Comparison of ENCODE assay signal across 10 cellular contexts in the genomic region with DNA sequence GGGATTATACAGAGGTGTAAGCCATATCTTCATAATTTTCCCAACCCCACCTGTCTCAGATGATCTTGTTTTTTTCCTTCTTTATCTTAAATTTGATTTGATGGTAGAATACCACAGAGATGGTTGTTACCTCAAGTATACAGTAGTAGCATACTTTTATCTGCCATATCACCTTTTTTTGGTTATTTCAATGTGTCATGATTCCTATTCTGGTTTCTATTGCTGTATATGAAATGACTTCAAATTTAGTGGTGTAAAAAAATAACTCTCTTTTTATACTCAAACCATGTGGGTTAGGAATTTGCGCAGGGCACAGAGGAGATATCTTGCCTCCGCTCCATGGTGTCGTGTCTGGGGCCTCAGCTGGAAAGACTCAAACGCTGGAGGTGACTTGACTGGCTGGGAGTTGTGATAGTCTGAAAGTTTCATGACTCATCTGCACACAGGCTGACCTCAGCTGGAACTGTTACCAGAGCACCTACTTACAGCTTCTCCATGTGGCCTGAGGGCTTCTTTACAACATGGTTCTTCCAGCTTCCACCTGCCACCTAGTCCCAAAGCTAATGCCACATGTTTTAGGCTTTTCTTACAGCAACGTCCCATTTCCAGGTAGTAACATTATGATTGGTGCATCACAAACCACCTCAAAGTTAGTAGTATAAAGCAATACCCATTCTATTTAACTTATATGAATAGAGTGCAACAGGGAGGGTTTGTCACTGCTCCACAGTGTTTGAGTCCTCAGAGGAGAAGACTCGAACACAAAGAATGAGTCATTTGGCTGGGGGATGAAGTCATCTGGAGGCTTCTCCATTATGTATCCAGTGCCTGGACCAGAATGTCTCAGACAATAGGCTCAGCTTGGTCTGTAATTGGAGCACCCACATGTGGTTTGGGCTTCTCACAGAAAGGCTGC.
A peak's percentile ranks its signal among the peaks of the same experiment; 100 is the strongest.
DNase-seq lines count a peak whose midpoint lies in the region; ATAC-seq, FAIRE-seq and TF ChIP-seq lines count a peak whose summit lies in the region.
"Had no signal": no experiment of that assay in that cellular context is flagged by ENCODE, and none has a peak within 500 bp of the region (broad histone marks: within the 10 kb centered on the region; RNA-seq: fewer than 3 reads in every experiment).

No MANE protein-coding gene starts in this region.

- DNase-seq in AG08396 (ENCODE audit: low spot score) (peak; percentile 62), GM20000 (ENCODE audit: low spot score) (peak; percentile 25), RPMI8226 (peak; percentile 51), fibroblast of the aortic adventitia (ENCODE audit: low read depth) (peak; percentile 88), T-helper 17 cell (no peak), globus pallidus (ENCODE audit: low spot score) (no peak), small intestine (no peak)
- DNase-seq: aorta, left cardiac atrium had no signal

- no peak for FAIRE-seq in small intestine (lab: Jason Lieb, UNC)

- H3K9me3 ChIP-seq in T-helper 17 cell (ENCODE audit: control insufficient read depth, low read length, poor library complexity, severe bottlenecking) (no peaks in the 10 kb centered on the region), small intestine (ENCODE audit: control insufficient read depth, low read depth) (no peaks in the 10 kb centered on the region)

- TF ChIP-seq CTCF in GM20000 (IDR thresholded peaks at IDR 0.05; ENCODE audit: extremely low read depth, missing control alignments) (no peak), fibroblast of the aortic adventitia (IDR thresholded peaks at IDR 0.05; ENCODE audit: insufficient read depth, low read length) (no peak)

- H3K27ac Mint-ChIP-seq in T-helper 17 cell: no peak overlapping the region

- ATAC-seq in GM18867 (IDR thresholded peaks at IDR 0.05; ENCODE audit: unreplicated experiment): no peak
- ATAC-seq in T-helper 17 cell: no peak

- no peak overlapping the region for H3K27ac ChIP-seq in small intestine (ENCODE audit: low read depth in 1 of 2, low read length in 1 of 2)

- peaks cover 10% of the 10 kb centered on the region for H3K27me3 Mint-ChIP-seq in T-helper 17 cell

- H3K4me3 Mint-ChIP-seq in T-helper 17 cell: no peak overlapping the region

- no peaks in the 10 kb centered on the region for H3K4me1 ChIP-seq in small intestine (ENCODE audit: control insufficient read depth in 2 of 2, insufficient read depth in 1 of 2, low read depth in 1 of 2, low read length in 1 of 2)

- 64 to 74% (median 73%) methylated on average over 6 of the region's 6 CpGs for WGBS in small intestine, 3 donors

- H3K27me3 ChIP-seq in small intestine (ENCODE audit: control insufficient read depth in 2 of 2, insufficient read depth in 2 of 2, low read length in 2 of 2): no peaks in the 10 kb centered on the region

- H3K4me1 Mint-ChIP-seq in T-helper 17 cell: no peaks in the 10 kb centered on the region

- no peaks in the 10 kb centered on the region for H3K36me3 ChIP-seq in small intestine (ENCODE audit: control insufficient read depth in 2 of 2, insufficient read depth in 2 of 2, low read length in 2 of 2)

- H3K36me3 Mint-ChIP-seq in T-helper 17 cell (ENCODE audit: low read depth): no peaks in the 10 kb centered on the region

- H3K4me3 ChIP-seq in fibroblast of the aortic adventitia (ENCODE audit: low read depth, low read length) (no peak overlapping the region), small intestine (ENCODE audit: low read depth in 1 of 2, low read length in 2 of 2) (no peak overlapping the region)

Comparison
In these comparisons a context has a peak if more than half of its experiments do, and no peak if none do; other contexts are left out.
1. DNase-seq: peak in AG08396 (single experiment), GM20000 (single experiment), RPMI8226 (single experiment) and fibroblast of the aortic adventitia (single experiment); none in T-helper 17 cell (0 of 3), globus pallidus (single experiment) and small intestine (single experiment).